ENCODE assay signal across 20 cellular contexts in the genomic region with DNA sequence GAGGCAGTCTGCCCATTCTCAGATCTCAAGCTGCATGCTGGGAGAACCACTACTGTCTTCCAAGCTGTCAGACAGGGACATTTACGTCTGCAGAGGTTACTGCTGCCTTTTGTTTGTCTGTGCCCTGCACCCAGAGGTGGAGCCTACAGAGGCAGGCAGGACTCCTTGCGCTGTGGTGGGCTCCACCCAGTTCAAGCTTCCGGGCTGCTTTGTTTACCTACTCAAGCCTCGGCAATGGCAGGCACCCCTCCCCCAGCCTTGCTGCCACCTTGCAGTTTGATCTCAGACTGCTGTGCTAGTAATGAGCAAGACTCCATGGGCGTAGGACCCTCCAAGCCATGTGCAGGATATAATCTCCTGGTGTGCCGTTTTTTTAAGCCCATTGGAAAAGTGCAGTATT. TPM values are rescaled to one million over a fixed set of nuclear protein-coding genes. Genes with fewer than 3 reads are reported as not detected.
"Had no signal": no experiment of that assay in that cellular context is flagged by ENCODE, and none has a peak within 500 bp of the region (broad histone marks: within the 10 kb centered on the region; RNA-seq: fewer than 3 reads in every experiment).

No MANE protein-coding gene starts in this region.

RNA-seq across cellular contexts. Expression of a gene that starts 59.5 kb away (rescaled TPM):
- total RNA-seq: activated CD4-positive, alpha-beta T cell treated with anti-CD3 and anti-CD28 coated beads for 36 hours; activated CD4-positive, alpha-beta T cell treated with anti-CD3 and anti-CD28 coated beads, Interleukin-2, amount 10 ng/mL, durations not matched to agents 7 days and 5 days; activated CD8-positive, alpha-beta memory T cell treated with anti-CD3 and anti-CD28 coated beads for 36 hours; activated CD8-positive, alpha-beta T cell treated with anti-CD3 and anti-CD28 coated beads for 36 hours; activated naive CD4-positive, alpha-beta T cell treated with anti-CD3 and anti-CD28 coated beads for 36 hours; activated naive CD4-positive, alpha-beta T cell treated with anti-CD3 and anti-CD28 coated beads, Interleukin-2, amount 50 U/mL, for 72 hours; activated naive CD8-positive, alpha-beta T cell treated with anti-CD3 and anti-CD28 coated beads for 36 hours; activated T-cell treated with anti-CD3 and anti-CD28 coated beads, Interleukin-2, amount 50 U/mL, for 4 hours; activated T-cell treated with anti-CD3 and anti-CD28 coated beads, Interleukin-2, amount 50 U/mL, for 72 hours; activated T-helper 1 cell treated with anti-CD3 and anti-CD28 coated beads, Interleukin-12 subunit alpha, Interleukin-12 subunit beta, Interleukin-2, Interleukin-4 antibody, amounts not matched to agents 30 ng/mL and 10 ng/mL and 1 ng/mL, durations not matched to agents 14 hours and 24 hours and 36 hours; activated T-helper 17 cell treated with anti-CD3 and anti-CD28 coated beads, Interleukin-2, amount 50 U/mL, for 72 hours; adrenal gland; aorta; astrocyte; body of pancreas; cardiac septum; colonic mucosa; T-helper 1 cell treated with Interleukin-12 subunit alpha and Interleukin-12 subunit beta and Interleukin-4 antibody, amounts not matched to agents 30 ng/mL and 1 ng/mL, for 36 hours; T-helper 17 cell; T-helper 2 cell treated with Interferon-gamma antibody and Interleukin-4, amounts not matched to agents 100 ng/mL and 5 ng/mL, for 36 hours had no signal
- polyA plus RNA-seq: adrenal gland, aorta had no signal
